ENCODE assay signal across 13 cellular contexts in the genomic region with DNA sequence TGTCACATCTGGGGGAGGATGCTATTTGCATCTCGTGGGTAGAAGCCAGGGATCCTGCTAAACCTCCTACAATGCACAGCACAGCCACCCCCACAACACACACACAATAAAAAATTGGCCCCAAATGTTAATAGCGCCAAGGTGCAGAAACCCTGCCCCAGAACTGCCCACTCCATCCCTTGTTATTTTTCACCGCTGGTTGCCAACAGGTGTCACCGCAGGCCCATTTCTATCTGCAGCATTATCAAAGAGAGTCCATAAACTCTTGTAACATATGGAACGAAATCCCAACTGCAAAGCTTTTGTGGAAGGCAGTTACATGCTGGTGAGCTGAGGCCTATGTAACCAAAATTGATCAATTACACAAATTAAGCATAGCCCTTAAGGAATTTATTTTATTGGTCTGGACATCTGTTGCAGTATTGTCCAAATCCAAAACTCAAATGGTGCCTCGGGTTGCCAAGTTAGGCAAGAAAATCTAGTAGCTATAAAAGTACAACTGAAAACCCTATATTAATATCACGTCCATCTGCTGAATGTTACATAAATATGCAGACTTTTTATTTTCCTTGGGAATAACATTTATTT.
DNase-seq lines count a peak whose midpoint lies in the region; ATAC-seq and TF ChIP-seq lines count a peak whose summit lies in the region.
"Had no signal": no experiment of that assay in that cellular context is flagged by ENCODE, and none has a peak within 500 bp of the region (broad histone marks: within the 10 kb centered on the region; RNA-seq: fewer than 3 reads in every experiment).

No MANE protein-coding gene starts in this region.

- H3K27me3 Mint-ChIP-seq in MCF 10A (ENCODE audit: insufficient read depth, unreplicated experiment) = peaks cover 57% of the 10 kb centered on the region

- no peaks in the 10 kb centered on the region for H3K36me3 Mint-ChIP-seq in MCF 10A (ENCODE audit: insufficient read depth, unreplicated experiment)
- H3K36me3 Mint-ChIP-seq: T-cell had no signal

- H3K4me1 ChIP-seq in breast epithelium (no peaks in the 10 kb centered on the region), OCI-LY1 (ENCODE audit: insufficient read depth, low read length, severe bottlenecking) (no peaks in the 10 kb centered on the region), gastroesophageal sphincter (peaks cover 0 to 68% (median 21%) of the 10 kb centered on the region in 3 donors), esophagus squamous epithelium (peaks cover 0 to 5% (median 0%) of the 10 kb centered on the region in 3 donors), mucosa of descending colon (ENCODE audit: low read depth) (no peaks in the 10 kb centered on the region)
- H3K4me1 ChIP-seq: adrenal gland, parathyroid adenoma had no signal

- H4K20me1 ChIP-seq in OCI-LY1 (ENCODE audit: insufficient read depth, low read length) = no peaks in the 10 kb centered on the region

- no peak overlapping the region for H3K27ac Mint-ChIP-seq in MCF 10A (ENCODE audit: low read depth, unreplicated experiment)
- H3K27ac Mint-ChIP-seq: T-cell had no signal

- H3K4me3 Mint-ChIP-seq in MCF 10A (ENCODE audit: unreplicated experiment) = no peak overlapping the region
- H3K4me3 Mint-ChIP-seq: T-cell had no signal

- no peaks in the 10 kb centered on the region for H3K4me1 Mint-ChIP-seq in MCF 10A (ENCODE audit: insufficient read depth, unreplicated experiment)
- H3K4me1 Mint-ChIP-seq: T-cell had no signal

- H3K9ac ChIP-seq in OCI-LY1 (ENCODE audit: low read length) = no peak overlapping the region
- H3K9ac ChIP-seq: parathyroid adenoma had no signal

- TF ChIP-seq EP300 in gastroesophageal sphincter (IDR thresholded peaks at IDR 0.05) = no peak

- TF ChIP-seq POLR2A in breast epithelium (IDR thresholded peaks at IDR 0.05) (no peak), gastroesophageal sphincter (IDR thresholded peaks at IDR 0.05) (no peak), esophagus squamous epithelium (IDR thresholded peaks at IDR 0.05) (no peak)

- no peaks in the 10 kb centered on the region for H3K9me3 Mint-ChIP-seq in MCF 10A (ENCODE audit: unreplicated experiment)
- H3K9me3 Mint-ChIP-seq: T-cell had no signal

- WGBS in gastroesophageal sphincter (ENCODE audit: low coverage in 1 of 2), 2 donors = 46 to 72% methylated on average over 4 to 7 of the region's 7 CpGs
- WGBS in esophagus squamous epithelium, 2 donors = 66% methylated on average over 7 of the region's 7 CpGs

- H2AFZ ChIP-seq in OCI-LY1 (ENCODE audit: low read length) = no peak overlapping the region
- H2AFZ ChIP-seq: parathyroid adenoma had no signal

- H3K9me3 ChIP-seq in breast epithelium (no peaks in the 10 kb centered on the region), OCI-LY1 (ENCODE audit: low read length) (no peaks in the 10 kb centered on the region), gastroesophageal sphincter (no peaks in the 10 kb centered on the region), esophagus squamous epithelium (no peaks in the 10 kb centered on the region), mucosa of descending colon (no peaks in the 10 kb centered on the region)

- intact Hi-C loops in MCF 10A (cut with micrococcal nuclease) (loop anchor here (5.0 to 10.0 kb wide), 2 partner anchors 429 to 1587 kb away; no protein-coding TSS in a partner anchor), breast epithelium (cut with DNase I; ENCODE audit: low total_unique reads) (no loop called here), esophagus squamous epithelium (cut with DNase I) (no loop called here), mucosa of descending colon (cut with DNase I, micrococcal nuclease) (no loop called here)

- TF ChIP-seq CTCF in MCF 10A (IDR thresholded peaks at IDR 0.05; ENCODE audit: unreplicated experiment) (no peak), breast epithelium (IDR thresholded peaks at IDR 0.05) (no peak), OCI-LY1 (IDR thresholded peaks at IDR 0.05; ENCODE audit: low read length) (peak; percentile 22; the same call in 1 of the 2 replicates), gastroesophageal sphincter (IDR thresholded peaks at IDR 0.05) (peak in 2 of 4 experiments; percentile 12 to 51), esophagus squamous epithelium (IDR thresholded peaks at IDR 0.05) (no peak), mucosa of descending colon (IDR thresholded peaks at IDR 0.05) (no peak)

- no peak for ATAC-seq in gastroesophageal sphincter
- ATAC-seq in mucosa of descending colon = no peak
- ATAC-seq in HG02981 (IDR thresholded peaks at IDR 0.05; ENCODE audit: unreplicated experiment) = no peak
- ATAC-seq: T-cell had no signal

- H3K27ac ChIP-seq in breast epithelium = no peak overlapping the region
- H3K27ac ChIP-seq in OCI-LY1 (ENCODE audit: low read depth, low read length, poor library complexity, severe bottlenecking) = no peak overlapping the region
- H3K27ac ChIP-seq in gastroesophageal sphincter = peak overlapping the region; percentile 70 to 92 (median 85)
- peak overlapping the region in 1 of 4 donors; percentile 22 for H3K27ac ChIP-seq in esophagus squamous epithelium
- H3K27ac ChIP-seq: adrenal gland, parathyroid adenoma had no signal

- H3K79me2 ChIP-seq in OCI-LY1 (ENCODE audit: insufficient read depth, low read length) = no peaks in the 10 kb centered on the region
- H3K79me2 ChIP-seq: parathyroid adenoma had no signal

- H3K9me2 ChIP-seq in OCI-LY1 (ENCODE audit: low read depth, low read length) = no peaks in the 10 kb centered on the region

- no peak overlapping the region for H3K4me2 ChIP-seq in OCI-LY1 (ENCODE audit: low read length)

- H3K27me3 ChIP-seq in breast epithelium (no peaks in the 10 kb centered on the region), OCI-LY1 (ENCODE audit: insufficient read depth, low read length) (no peaks in the 10 kb centered on the region), gastroesophageal sphincter (no peaks in the 10 kb centered on the region), esophagus squamous epithelium (peaks cover 0 to 7% (median 0%) of the 10 kb centered on the region in 4 donors)

- BruUV-seq in MCF 10A (replicated peaks; lab: Mats Ljungman, UMichigan) = no TSS peak

- H3F3A ChIP-seq in OCI-LY1 (ENCODE audit: insufficient read depth, low read length) = no peaks in the 10 kb centered on the region

- DNase-seq in MCF 10A (ENCODE audit: unreplicated experiment) (peak; percentile 6), breast epithelium (ENCODE audit: low spot score in 2 of 2) (no peak), dermis blood vessel endothelial cell (no peak), esophagus squamous epithelium (lab: John Stamatoyannopoulos, UW) (no peak), mucosa of descending colon (no peak)
- DNase-seq: adrenal gland, AML-193, NCI-H446, T-cell had no signal

- CTCF ChIA-PET in MCF 10A (lab: Yijun Ruan, JAX) = interaction anchor here (0.6 to 1.0 kb wide), 5 partner anchors 17 to 1582 kb away, joined by 3 to 6 read pairs (median 5); no protein-coding TSS in a partner anchor

- H3K36me3 ChIP-seq in breast epithelium = no peaks in the 10 kb centered on the region
- no peaks in the 10 kb centered on the region for H3K36me3 ChIP-seq in OCI-LY1 (ENCODE audit: insufficient read depth, low read length)
- no peaks in the 10 kb centered on the region for H3K36me3 ChIP-seq in gastroesophageal sphincter
- H3K36me3 ChIP-seq in esophagus squamous epithelium = no peaks in the 10 kb centered on the region
- H3K36me3 ChIP-seq in mucosa of descending colon (ENCODE audit: low read depth) = no peaks in the 10 kb centered on the region
- H3K36me3 ChIP-seq: adrenal gland had no signal

- POLR2A ChIA-PET in MCF 10A (lab: Yijun Ruan, JAX) = no interaction called here

- no peak overlapping the region for H3K4me3 ChIP-seq in breast epithelium
- no peak overlapping the region for H3K4me3 ChIP-seq in OCI-LY1 (ENCODE audit: low read depth, low read length, poor library complexity, severe bottlenecking)
- no peak overlapping the region for H3K4me3 ChIP-seq in gastroesophageal sphincter
- H3K4me3 ChIP-seq in esophagus squamous epithelium = no peak overlapping the region
- no peak overlapping the region for H3K4me3 ChIP-seq in mucosa of descending colon
- H3K4me3 ChIP-seq: adrenal gland had no signal

Comparison
In these comparisons a context has a peak if more than half of its experiments do, and no peak if none do; other contexts are left out.
1. H3K27ac ChIP-seq: peak in gastroesophageal sphincter (4 of 4); none in breast epithelium (0 of 2) and OCI-LY1 (single experiment).